In genomic region chr6:30618270-30618787, GRCh38 we compare ENCODE assay signal across 8 cellular contexts. TPM values are rescaled to one million over a fixed set of nuclear protein-coding genes. Genes with fewer than 3 reads are reported as not detected.
DNase-seq lines count a peak whose midpoint lies in the region; ATAC-seq lines count a peak whose summit lies in the region.

No MANE protein-coding gene starts in this region.

- H3K9me3 Mint-ChIP-seq in activated CD4-positive, alpha-beta memory T cell treated with anti-CD3 and anti-CD28 coated beads for 36 hours: no peaks in the 10 kb centered on the region
- H3K9me3 Mint-ChIP-seq in stimulated activated naive CD8-positive, alpha-beta T cell treated with anti-CD3 and anti-CD28 coated beads, Interleukin-15, amount 100 ng/mL, for 72 hours: no peaks in the 10 kb centered on the region

- POLR2A ChIA-PET in activated CD4-positive, alpha-beta memory T cell treated with anti-CD3 and anti-CD28 coated beads for 36 hours (lab: Charles Lee): interaction anchor here (0.9 to 1.8 kb wide), 16 partner anchors 8 to 923 kb away, joined by 3 to 11 read pairs (median 5); partner anchors contain the start of genes ABCF1, ATAT1, DDX39B and MDC1

- peak; percentile 12 for DNase-seq in NK-92 treated with Interleukin-12 subunit alpha and Interleukin-12 subunit beta, amount 100 ng/mL, for 24 hours (lab: John Stamatoyannopoulos, UW)
- DNase-seq in NK-92 (lab: John Stamatoyannopoulos, UW; ENCODE audit: unreplicated experiment) (no peak), NCI-H226 (no peak), foreskin melanocyte (no peak), head of caudate nucleus (no peak)
- DNase-seq in activated CD4-positive, alpha-beta memory T cell treated with anti-CD3 and anti-CD28 coated beads for 36 hours: no peak
- no peak for DNase-seq in stimulated activated naive CD8-positive, alpha-beta T cell treated with anti-CD3 and anti-CD28 coated beads, Interleukin-15, amount 100 ng/mL, for 72 hours

- H3K4me1 ChIP-seq in iPS-15b (ENCODE audit: control insufficient read depth, insufficient read depth, low read length): peaks cover 6% of the 10 kb centered on the region

- H3K36me3 Mint-ChIP-seq in activated CD4-positive, alpha-beta memory T cell treated with anti-CD3 and anti-CD28 coated beads for 36 hours: peaks cover 65% of the 10 kb centered on the region

- H3K36me3 ChIP-seq in iPS-15b (ENCODE audit: control insufficient read depth, insufficient read depth, low read length): peaks cover 21% of the 10 kb centered on the region

- intact Hi-C loops in activated CD4-positive, alpha-beta memory T cell treated with anti-CD3 and anti-CD28 coated beads for 36 hours (cut with micrococcal nuclease): loop anchor here (5.0 kb wide), 5 partner anchors 76 to 879 kb away; partner anchors contain the start of genes HLA-C and MICB
- intact Hi-C loops in head of caudate nucleus (cut with DNase I): loop anchor here (5.0 kb wide), 1 partner anchor 104 kb away; the partner anchor contains the start of gene TUBB

- no peak for ATAC-seq in stimulated activated naive CD8-positive, alpha-beta T cell treated with anti-CD3 and anti-CD28 coated beads, Interleukin-15, amount 100 ng/mL, for 72 hours

- H3K9me3 ChIP-seq in iPS-15b (ENCODE audit: control insufficient read depth, insufficient read depth, low read length): no peaks in the 10 kb centered on the region

- no peaks in the 10 kb centered on the region for H3K27me3 ChIP-seq in iPS-15b (ENCODE audit: control insufficient read depth, insufficient read depth, low read length)

- CTCF ChIA-PET in activated CD4-positive, alpha-beta memory T cell treated with anti-CD3 and anti-CD28 coated beads for 36 hours (lab: Charles Lee): interaction anchor here (0.7 to 2.4 kb wide), 10 partner anchors 55 to 162 kb away, joined by 3 to 17 read pairs (median 4); partner anchors contain the start of gene DHX16

- peak overlapping the region; percentile 98 for H3K27ac Mint-ChIP-seq in activated CD4-positive, alpha-beta memory T cell treated with anti-CD3 and anti-CD28 coated beads for 36 hours
- peak overlapping the region; percentile 100 for H3K27ac Mint-ChIP-seq in stimulated activated naive CD8-positive, alpha-beta T cell treated with anti-CD3 and anti-CD28 coated beads, Interleukin-15, amount 100 ng/mL, for 72 hours

- H3K9ac ChIP-seq in iPS-15b (ENCODE audit: low read depth, low read length): peak overlapping the region; percentile 97

- peaks cover 36% of the 10 kb centered on the region for H3K4me1 Mint-ChIP-seq in activated CD4-positive, alpha-beta memory T cell treated with anti-CD3 and anti-CD28 coated beads for 36 hours (ENCODE audit: low read depth)
- H3K4me1 Mint-ChIP-seq in stimulated activated naive CD8-positive, alpha-beta T cell treated with anti-CD3 and anti-CD28 coated beads, Interleukin-15, amount 100 ng/mL, for 72 hours: peaks cover 67% of the 10 kb centered on the region

- peak overlapping the region; percentile 97 for H3K4me3 Mint-ChIP-seq in activated CD4-positive, alpha-beta memory T cell treated with anti-CD3 and anti-CD28 coated beads for 36 hours
- peak overlapping the region; percentile 91 to 93 for H3K4me3 Mint-ChIP-seq in stimulated activated naive CD8-positive, alpha-beta T cell treated with anti-CD3 and anti-CD28 coated beads, Interleukin-15, amount 100 ng/mL, for 72 hours

- H3K4me3 ChIP-seq in iPS-15b (ENCODE audit: low read depth, low read length): peak overlapping the region; percentile 90

- H3K27me3 Mint-ChIP-seq in activated CD4-positive, alpha-beta memory T cell treated with anti-CD3 and anti-CD28 coated beads for 36 hours: peaks cover 5% of the 10 kb centered on the region
- no peaks in the 10 kb centered on the region for H3K27me3 Mint-ChIP-seq in stimulated activated naive CD8-positive, alpha-beta T cell treated with anti-CD3 and anti-CD28 coated beads, Interleukin-15, amount 100 ng/mL, for 72 hours

RNA-seq across cellular contexts. Expression of gene MRPS18B, which starts 0.7 kb away (rescaled TPM):
- total RNA-seq in activated CD4-positive, alpha-beta memory T cell treated with anti-CD3 and anti-CD28 coated beads for 36 hours: 10 to 100 TPM; 90.9 to 95.3 TPM

RNA-seq across cellular contexts. Expression of gene PPP1R10, which starts 1.3 kb away (rescaled TPM):
- 10 to 100 TPM; 64.5 to 67.4 TPM for total RNA-seq in activated CD4-positive, alpha-beta memory T cell treated with anti-CD3 and anti-CD28 coated beads for 36 hours

RNA-seq across cellular contexts. Expression of gene ATAT1, which starts 8.3 kb away (rescaled TPM):
- 1 to 10 TPM; 7.6 to 8.7 TPM for total RNA-seq in activated CD4-positive, alpha-beta memory T cell treated with anti-CD3 and anti-CD28 coated beads for 36 hours

RNA-seq across cellular contexts. Expression of gene C6orf136, which starts 28.6 kb away (rescaled TPM):
- total RNA-seq in activated CD4-positive, alpha-beta memory T cell treated with anti-CD3 and anti-CD28 coated beads for 36 hours: 10 to 100 TPM; 32.7 to 37.5 TPM

RNA-seq across cellular contexts. Expression of gene ABCF1, which starts 47.1 kb away (rescaled TPM):
- total RNA-seq in activated CD4-positive, alpha-beta memory T cell treated with anti-CD3 and anti-CD28 coated beads for 36 hours: 10 to 100 TPM; 87.0 to 87.1 TPM
